In the genomic region with DNA sequence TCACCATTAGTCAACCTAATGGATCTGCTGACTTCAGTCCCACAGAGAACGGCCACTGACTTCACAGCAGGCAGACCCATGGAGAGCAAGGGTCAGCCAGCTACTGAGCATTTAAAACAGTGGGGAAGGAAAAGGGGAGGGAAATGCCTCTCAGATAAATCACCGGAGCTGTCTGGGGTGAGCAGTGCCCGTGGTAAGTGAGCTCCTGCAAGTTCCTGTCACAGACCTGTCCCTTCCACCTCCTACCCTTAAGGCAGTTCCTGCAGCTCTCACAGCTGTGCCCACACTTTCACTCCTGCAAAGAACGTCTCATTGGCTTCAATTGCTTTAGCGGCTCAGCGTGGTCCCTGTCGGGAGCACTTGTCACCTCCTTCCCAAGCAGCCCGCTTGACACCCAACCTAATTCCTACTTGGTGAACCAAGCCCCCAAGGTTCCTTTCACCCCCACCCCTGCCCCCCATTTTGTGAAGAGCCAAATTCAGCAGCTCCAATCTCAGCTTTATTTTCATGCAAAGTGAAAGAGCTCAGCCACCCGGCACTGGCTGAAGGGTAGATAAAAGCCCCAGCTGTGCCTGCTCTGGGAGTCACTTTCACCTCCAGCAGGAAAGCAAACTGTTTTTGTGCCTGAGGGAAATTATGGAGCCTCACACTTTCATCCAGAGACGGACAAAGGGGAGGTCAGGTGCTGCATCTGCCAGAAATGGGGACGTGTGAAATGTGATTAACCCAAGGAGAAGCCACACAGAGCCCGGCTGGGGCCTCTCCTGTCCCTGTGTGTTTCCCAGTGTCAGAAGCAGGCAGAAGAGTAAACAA, we compare ENCODE assay signal across 8 cellular contexts.
DNase-seq lines count a peak whose midpoint lies in the region; ATAC-seq and TF ChIP-seq lines count a peak whose summit lies in the region.

No MANE protein-coding gene starts in this region.

- H4K20me1 ChIP-seq in Karpas-422 (ENCODE audit: insufficient read depth, low read depth, low read length) (no peaks in the 10 kb centered on the region), hepatocyte (ENCODE audit: insufficient read depth, poor library complexity, severe bottlenecking) (no peaks in the 10 kb centered on the region), mammary epithelial cell (ENCODE audit: insufficient read depth, low read length) (no peaks in the 10 kb centered on the region)

- BruUV-seq in mammary epithelial cell (replicated peaks; lab: Mats Ljungman, UMichigan) = no TSS peak

- H3K4me1 ChIP-seq in Karpas-422 (ENCODE audit: low read length) = peaks cover 38% of the 10 kb centered on the region
- peaks cover 21% of the 10 kb centered on the region for H3K4me1 ChIP-seq in hepatocyte (ENCODE audit: insufficient read depth)
- no peaks in the 10 kb centered on the region for H3K4me1 ChIP-seq in sigmoid colon
- H3K4me1 ChIP-seq in mammary epithelial cell (ENCODE audit: insufficient read depth, low read length) = no peaks in the 10 kb centered on the region

- H3K9me3 ChIP-seq in Karpas-422 (ENCODE audit: low read length) (no peaks in the 10 kb centered on the region), hepatocyte (ENCODE audit: low read depth) (no peaks in the 10 kb centered on the region), sigmoid colon (no peaks in the 10 kb centered on the region), mammary epithelial cell (replicated peaks; ENCODE audit: insufficient read depth, low read length) (no peaks in the 10 kb centered on the region)

- H3K36me3 ChIP-seq in Karpas-422 (ENCODE audit: insufficient read depth, low read length) = no peaks in the 10 kb centered on the region
- no peaks in the 10 kb centered on the region for H3K36me3 ChIP-seq in hepatocyte (replicated peaks; ENCODE audit: insufficient read depth, low read depth)
- no peaks in the 10 kb centered on the region for H3K36me3 ChIP-seq in sigmoid colon
- no peaks in the 10 kb centered on the region for H3K36me3 ChIP-seq in mammary epithelial cell (ENCODE audit: insufficient read depth, low read length)

- intact Hi-C loops in sigmoid colon (cut with DNase I) (no loop called here), mammary epithelial cell (cut with micrococcal nuclease) (no loop called here)

- peak overlapping the region; percentile 61 for H3K27ac Mint-ChIP-seq in activated CD8-positive, alpha-beta T cell treated with anti-CD3 and anti-CD28 coated beads, Interleukin-2, amount 10 ng/mL, durations not matched to agents 7 days and 5 days

- H3K36me3 Mint-ChIP-seq in activated CD8-positive, alpha-beta T cell treated with anti-CD3 and anti-CD28 coated beads, Interleukin-2, amount 10 ng/mL, durations not matched to agents 7 days and 5 days (ENCODE audit: low read depth) = no peaks in the 10 kb centered on the region

- no peaks in the 10 kb centered on the region for H3K27me3 ChIP-seq in Karpas-422 (ENCODE audit: low read length)
- no peaks in the 10 kb centered on the region for H3K27me3 ChIP-seq in hepatocyte
- H3K27me3 ChIP-seq in sigmoid colon = no peaks in the 10 kb centered on the region
- peaks cover 4% of the 10 kb centered on the region for H3K27me3 ChIP-seq in mammary epithelial cell (ENCODE audit: insufficient read depth, low read length)

- peak; percentile 24 for DNase-seq in AG20443 (ENCODE audit: low spot score)
- DNase-seq in Karpas-422 = no peak
- DNase-seq in activated CD8-positive, alpha-beta T cell treated with anti-CD3 and anti-CD28 coated beads, Interleukin-2, amount 10 ng/mL, durations not matched to agents 7 days and 5 days = peak; percentile 40
- peak; percentile 38 for DNase-seq in hepatocyte (ENCODE audit: low spot score)
- no peak for DNase-seq in sigmoid colon
- no peak for DNase-seq in MV-4-11 (lab: John Stamatoyannopoulos, UW)
- DNase-seq in mammary epithelial cell = no peak

- TF ChIP-seq POLR2A in sigmoid colon (IDR thresholded peaks at IDR 0.05) = no peak

- CTCF ChIA-PET in activated CD8-positive, alpha-beta T cell treated with anti-CD3 and anti-CD28 coated beads, Interleukin-2, amount 10 ng/mL, durations not matched to agents 7 days and 5 days (lab: Charles Lee) = no interaction called here
- CTCF ChIA-PET in mammary epithelial cell (lab: Charles Lee; ENCODE audit: low non-redundant PET) = no interaction called here

- in situ Hi-C loops in mammary epithelial cell (cut with MboI; ENCODE audit: low sequenced_read_pairs in 2 of 2) = no loop called here

- no peaks in the 10 kb centered on the region for H3K27me3 Mint-ChIP-seq in activated CD8-positive, alpha-beta T cell treated with anti-CD3 and anti-CD28 coated beads, Interleukin-2, amount 10 ng/mL, durations not matched to agents 7 days and 5 days (ENCODE audit: low read depth)

- dilution Hi-C loops in mammary epithelial cell (cut with HindIII; ENCODE audit: low sequenced_read_pairs) = no loop called here

- TF ChIP-seq EP300 in sigmoid colon (IDR thresholded peaks at IDR 0.05) = no peak

- no peak overlapping the region for H3K9ac ChIP-seq in Karpas-422 (ENCODE audit: low read length)
- no peak overlapping the region for H3K9ac ChIP-seq in mammary epithelial cell (ENCODE audit: insufficient read depth, low read length)

- POLR2A ChIA-PET in activated CD8-positive, alpha-beta T cell treated with anti-CD3 and anti-CD28 coated beads, Interleukin-2, amount 10 ng/mL, durations not matched to agents 7 days and 5 days (lab: Charles Lee) = no interaction called here

- peak; percentile 64 for ATAC-seq in GM19324 (IDR thresholded peaks at IDR 0.05; ENCODE audit: low FRiP score, unreplicated experiment)
- ATAC-seq in activated CD8-positive, alpha-beta T cell treated with anti-CD3 and anti-CD28 coated beads, Interleukin-2, amount 10 ng/mL, durations not matched to agents 7 days and 5 days = peak; percentile 89

- peaks cover 17% of the 10 kb centered on the region for H3K4me1 Mint-ChIP-seq in activated CD8-positive, alpha-beta T cell treated with anti-CD3 and anti-CD28 coated beads, Interleukin-2, amount 10 ng/mL, durations not matched to agents 7 days and 5 days (ENCODE audit: low read depth)

- H3K9me2 ChIP-seq in Karpas-422 (replicated peaks; ENCODE audit: insufficient read depth, low read length) (no peaks in the 10 kb centered on the region), hepatocyte (replicated peaks; ENCODE audit: insufficient read depth) (no peaks in the 10 kb centered on the region)

- H3K9me3 Mint-ChIP-seq in activated CD8-positive, alpha-beta T cell treated with anti-CD3 and anti-CD28 coated beads, Interleukin-2, amount 10 ng/mL, durations not matched to agents 7 days and 5 days (ENCODE audit: insufficient read depth) = no peaks in the 10 kb centered on the region

- H3K4me3 ChIP-seq in Karpas-422 (ENCODE audit: low read length) = no peak overlapping the region
- peak overlapping the region; percentile 23 for H3K4me3 ChIP-seq in hepatocyte
- peak overlapping the region in 3 of 4 donors; percentile 11 to 37 (median 30) for H3K4me3 ChIP-seq in sigmoid colon
- H3K4me3 ChIP-seq in mammary epithelial cell (replicated peaks in 1 of 3; ENCODE audit: insufficient read depth in 1 of 3, low read depth in 2 of 3, low read length in 3 of 3) = no peak overlapping the region

- H2AFZ ChIP-seq in Karpas-422 (ENCODE audit: low read length) (0 out of 2 replicates have a peak overlapping the region, but pooled peaks have one; percentile 85), hepatocyte (peak overlapping the region; percentile 51), mammary epithelial cell (ENCODE audit: low read depth, low read length) (no peak overlapping the region)

- H3K79me2 ChIP-seq in Karpas-422 (ENCODE audit: low read length) = no peaks in the 10 kb centered on the region
- H3K79me2 ChIP-seq in hepatocyte = no peaks in the 10 kb centered on the region
- H3K79me2 ChIP-seq in mammary epithelial cell (ENCODE audit: insufficient read depth, low read length) = no peaks in the 10 kb centered on the region

- H3K4me2 ChIP-seq in Karpas-422 (ENCODE audit: low read depth, low read length, poor library complexity, severe bottlenecking) = peak overlapping the region; percentile 46
- peak overlapping the region; percentile 81 for H3K4me2 ChIP-seq in hepatocyte
- H3K4me2 ChIP-seq in mammary epithelial cell (ENCODE audit: insufficient read depth, low read depth, low read length) = no peak overlapping the region

- peak overlapping the region; percentile 74 for H3K4me3 Mint-ChIP-seq in activated CD8-positive, alpha-beta T cell treated with anti-CD3 and anti-CD28 coated beads, Interleukin-2, amount 10 ng/mL, durations not matched to agents 7 days and 5 days

- H3K27ac ChIP-seq in Karpas-422 (ENCODE audit: low read length) (no peak overlapping the region), hepatocyte (peak overlapping the region; percentile 6), sigmoid colon (peak overlapping the region in 1 of 4 donors; percentile 47), mammary epithelial cell (ENCODE audit: insufficient read depth, low read depth, low read length) (no peak overlapping the region)

- 10% methylated on average over 8 of the region's 12 CpGs for WGBS in hepatocyte (ENCODE audit: low lambda C conversion rate, missing lambda C conversion rate)
- 12 to 14% methylated on average over 12 of the region's 12 CpGs for WGBS in sigmoid colon, 2 donors
- 15% methylated on average over 10 of the region's 12 CpGs for WGBS in mammary epithelial cell (ENCODE audit: low coverage, missing lambda C conversion rate)

- TF ChIP-seq CTCF in hepatocyte (IDR thresholded peaks at IDR 0.05; ENCODE audit: poor library complexity) (no peak), sigmoid colon (IDR thresholded peaks at IDR 0.05) (no peak), mammary epithelial cell (conservative IDR thresholded peaks at IDR 0.05 in 1 of 2, IDR thresholded peaks at IDR 0.05 in 1 of 2; ENCODE audit: extremely low read depth in 1 of 2, insufficient read depth in 1 of 2, low read depth in 1 of 2, low read length in 2 of 2) (no peak)

Comparison
In these comparisons a context has a peak if more than half of its experiments do, and no peak if none do; other contexts are left out.
1. DNase-seq: peak in AG20443 (single experiment), activated CD8-positive, alpha-beta T cell treated with anti-CD3 and anti-CD28 coated beads, Interleukin-2, amount 10 ng/mL, durations not matched to agents 7 days and 5 days (single experiment) and hepatocyte (single experiment); none in Karpas-422 (single experiment), sigmoid colon (single experiment), MV-4-11 (single experiment) and mammary epithelial cell (single experiment).
2. H3K4me3 ChIP-seq: peak in hepatocyte (single experiment) and sigmoid colon (3 of 4); none in Karpas-422 (single experiment) and mammary epithelial cell (0 of 3).